In genomic region chrX:30060718-30061117, GRCh38 we compare ENCODE assay signal across 9 cellular contexts.
DNase-seq lines count a peak whose midpoint lies in the region; FAIRE-seq and TF ChIP-seq lines count a peak whose summit lies in the region.
"Had no signal": no experiment of that assay in that cellular context is flagged by ENCODE, and none has a peak within 500 bp of the region (broad histone marks: within the 10 kb centered on the region; RNA-seq: fewer than 3 reads in every experiment).

No MANE protein-coding gene starts in this region.

- H2AFZ ChIP-seq in MM.1S (ENCODE audit: low read length) (no peak overlapping the region), endothelial cell of umbilical vein (ENCODE audit: low read depth, low read length) (no peak overlapping the region)

- TF ChIP-seq POLR2A in endothelial cell of umbilical vein (IDR thresholded peaks at IDR 0.05; ENCODE audit: low read depth, low read length) = no peak
- no peak for TF ChIP-seq POLR2A in H54 (IDR thresholded peaks at IDR 0.05; ENCODE audit: low read depth, low read length)

- no TSS peak for BruUV-seq in endothelial cell of umbilical vein (replicated peaks; lab: Mats Ljungman, UMichigan)

- H3K9ac ChIP-seq in MM.1S (ENCODE audit: low read length) (no peak overlapping the region), endothelial cell of umbilical vein (replicated peaks; ENCODE audit: extremely low read depth, insufficient read depth, low read length) (no peak overlapping the region)

- no peak overlapping the region for H3K27ac ChIP-seq in MM.1S (ENCODE audit: low read length)
- H3K27ac ChIP-seq in endothelial cell of umbilical vein (ENCODE audit: insufficient read depth, low read depth, low read length) = no peak overlapping the region

- no peaks in the 10 kb centered on the region for H3K4me1 ChIP-seq in MM.1S (ENCODE audit: low read length)
- H3K4me1 ChIP-seq in endothelial cell of umbilical vein (ENCODE audit: control insufficient read depth, extremely low read depth, insufficient read depth, low read length) = no peaks in the 10 kb centered on the region

- dilution Hi-C loops in endothelial cell of umbilical vein (cut with MboI; ENCODE audit: extremely low pct_ligation_motif_present, low sequenced_read_pairs) = no loop called here

- no peaks in the 10 kb centered on the region for H3K9me2 ChIP-seq in MM.1S (replicated peaks; ENCODE audit: insufficient read depth, low read length)

- H3K36me3 ChIP-seq in MM.1S (replicated peaks; ENCODE audit: insufficient read depth, low read length) (no peaks in the 10 kb centered on the region), endothelial cell of umbilical vein (ENCODE audit: control insufficient read depth in 2 of 2, extremely low read depth in 1 of 2, insufficient read depth in 2 of 2, low read length in 2 of 2) (no peaks in the 10 kb centered on the region)

- POLR2A ChIA-PET in endothelial cell of umbilical vein (lab: Charles Lee) = no interaction called here

- H3K4me3 ChIP-seq in MM.1S (ENCODE audit: low read length) = no peak overlapping the region
- no peak overlapping the region for H3K4me3 ChIP-seq in endothelial cell of umbilical vein (replicated peaks in 1 of 3; ENCODE audit: insufficient read depth in 1 of 3, low read depth in 1 of 3, low read length in 3 of 3)

- H3K79me2 ChIP-seq in MM.1S (ENCODE audit: low read length) = no peaks in the 10 kb centered on the region
- H3K79me2 ChIP-seq in endothelial cell of umbilical vein (ENCODE audit: control insufficient read depth, insufficient read depth, low read length) = no peaks in the 10 kb centered on the region

- H3K9me3 ChIP-seq in MM.1S (replicated peaks; ENCODE audit: insufficient read depth, low read length) (no peaks in the 10 kb centered on the region), endothelial cell of umbilical vein (replicated peaks; ENCODE audit: control insufficient read depth, insufficient read depth, low read length) (no peaks in the 10 kb centered on the region)

- DNase-seq in NCI-H524 (lab: John Stamatoyannopoulos, UW) (peak; percentile 1 to 43), NCI-H524 treated with DMSO at 0.1 percent for 48 hours (lab: John Stamatoyannopoulos, UW) (no peak), MM.1S (no peak), endothelial cell of umbilical vein (ENCODE audit: low read depth, low spot score) (peak; percentile 19), retina (peak; percentile 1), 8988T (no peak), NCI-H2227 treated with DMSO at 0.1 percent for 48 hours (lab: John Stamatoyannopoulos, UW) (no peak), H54 (ENCODE audit: insufficient read length, low spot score) (no peak)
- DNase-seq: C1 segment of cervical spinal cord had no signal

- H3K4me2 ChIP-seq in MM.1S (ENCODE audit: low read depth, low read length) (no peak overlapping the region), endothelial cell of umbilical vein (ENCODE audit: insufficient read depth, low read length) (no peak overlapping the region)

- peak; percentile 92 for FAIRE-seq in endothelial cell of umbilical vein (lab: Jason Lieb, UNC)
- no peak for FAIRE-seq in H54 (lab: Jason Lieb, UNC)

- CTCF ChIA-PET in endothelial cell of umbilical vein (lab: Charles Lee) = interaction anchor here (0.6 to 1.0 kb wide), 5 partner anchors 9 to 617 kb away, joined by 3 to 5 read pairs (median 3); no protein-coding TSS in a partner anchor

- no peaks in the 10 kb centered on the region for H3F3A ChIP-seq in MM.1S (ENCODE audit: insufficient read depth, low read length)

- H3K9me1 ChIP-seq in endothelial cell of umbilical vein (replicated peaks; ENCODE audit: control insufficient read depth, extremely low read depth, insufficient read depth, low read length) = no peaks in the 10 kb centered on the region

- peak; percentile 33 for TF ChIP-seq CTCF in MM.1S (IDR thresholded peaks at IDR 0.05; ENCODE audit: low read length)
- TF ChIP-seq CTCF in endothelial cell of umbilical vein (IDR thresholded peaks at IDR 0.05; ENCODE audit: extremely low read depth in 1 of 2, insufficient read depth in 1 of 2, low read depth in 1 of 2, low read length in 2 of 2) = peak; percentile 20 to 49

- H4K20me1 ChIP-seq in MM.1S (ENCODE audit: insufficient read depth, low read length) (no peaks in the 10 kb centered on the region), endothelial cell of umbilical vein (replicated peaks; ENCODE audit: control insufficient read depth, extremely low read depth, insufficient read depth, low read length) (no peaks in the 10 kb centered on the region)

- H3K27me3 ChIP-seq in MM.1S (replicated peaks; ENCODE audit: insufficient read depth, low read length) (no peaks in the 10 kb centered on the region), endothelial cell of umbilical vein (ENCODE audit: control insufficient read depth in 2 of 2, insufficient read depth in 2 of 2, low read length in 2 of 2) (no peaks in the 10 kb centered on the region)

- intact Hi-C loops in endothelial cell of umbilical vein (cut with micrococcal nuclease) = no loop called here

TF ChIP-seq in endothelial cell of umbilical vein, 7 proteins besides CTCF, POLR2A, EP300 and RAD21:
- TF ChIP-seq POLR2AphosphoS5 (IDR thresholded peaks at IDR 0.05; ENCODE audit: insufficient read depth, low read depth, low read length) (no peak), GATA2 (IDR thresholded peaks at IDR 0.05; ENCODE audit: insufficient read depth, insufficient read length, low read depth, low read length) (no peak), MYC (IDR thresholded peaks at IDR 0.05; ENCODE audit: low read depth, low read length) (no peak), FOS (IDR thresholded peaks at IDR 0.05; ENCODE audit: borderline replicate concordance, insufficient read depth, low read length) (no peak), MAX (IDR thresholded peaks at IDR 0.05; ENCODE audit: insufficient read depth, insufficient read length) (no peak), EZH2 (IDR thresholded peaks at IDR 0.05; ENCODE audit: borderline replicate concordance, low read depth, low read length, severe bottlenecking) (no peak), JUN (IDR thresholded peaks at IDR 0.05; ENCODE audit: borderline replicate concordance, insufficient read depth, insufficient read length, low read depth) (no peak)

Comparison
In these comparisons a context has a peak if more than half of its experiments do, and no peak if none do; other contexts are left out.
1. DNase-seq: peak in NCI-H524 (2 of 2), endothelial cell of umbilical vein (single experiment) and retina (single experiment); none in NCI-H524 treated with DMSO at 0.1 percent for 48 hours (single experiment), MM.1S (single experiment), 8988T (single experiment), NCI-H2227 treated with DMSO at 0.1 percent for 48 hours (single experiment) and H54 (single experiment).